In genomic region chr14:102145395-102145794, GRCh38 we compare ENCODE assay signal across 21 cellular contexts.
"Had no signal": no experiment of that assay in that cellular context is flagged by ENCODE, and none has a peak within 500 bp of the region (broad histone marks: within the 10 kb centered on the region; RNA-seq: fewer than 3 reads in every experiment).

No MANE protein-coding gene starts in this region.

- H3K9me3 ChIP-seq: esophagus squamous epithelium, spleen, testis, tibial nerve had no signal

- H3K27ac Mint-ChIP-seq: immature natural killer cell; stimulated activated naive B cell treated with anti-CD40 and anti-IgM and Interleukin-4, amounts not matched to agents 10 μg/mL and 1 μg/mL and 100 μg/mL, for 72 hours had no signal

- H3K27ac ChIP-seq: esophagus squamous epithelium, foreskin keratinocyte, spleen, testis, tibial nerve had no signal

- FAIRE-seq: keratinocyte had no signal

- H3K27me3 ChIP-seq: esophagus squamous epithelium, foreskin keratinocyte, spleen, testis, tibial nerve had no signal

- H3K4me3 Mint-ChIP-seq: stimulated activated naive B cell treated with anti-CD40 and anti-IgM and Interleukin-4, amounts not matched to agents 10 μg/mL and 1 μg/mL and 100 μg/mL, for 72 hours; stimulated activated naive CD8-positive, alpha-beta T cell treated with anti-CD3 and anti-CD28 coated beads, Interleukin-15, amount 100 ng/mL, for 72 hours had no signal

- H3K9me3 Mint-ChIP-seq: immature natural killer cell; naive B cell; nephron; stimulated activated naive B cell treated with anti-CD40 and anti-IgM and Interleukin-4, amounts not matched to agents 10 μg/mL and 1 μg/mL and 100 μg/mL, for 72 hours; stimulated activated naive CD8-positive, alpha-beta T cell treated with anti-CD3 and anti-CD28 coated beads, Interleukin-15, amount 100 ng/mL, for 72 hours had no signal

- H3K36me3 ChIP-seq: tibial nerve had no signal

- ATAC-seq: foreskin keratinocyte; left cardiac atrium; left ventricle myocardium superior; sciatic nerve; stimulated activated naive B cell treated with anti-CD40 and anti-IgM and Interleukin-4, amounts not matched to agents 10 μg/mL and 1 μg/mL and 100 μg/mL, for 72 hours; stimulated activated naive CD8-positive, alpha-beta T cell treated with anti-CD3 and anti-CD28 coated beads, Interleukin-15, amount 100 ng/mL, for 72 hours had no signal

- H3K4me3 ChIP-seq: esophagus squamous epithelium, lung, spleen, testis, tibial nerve had no signal

- H3K27me3 Mint-ChIP-seq: naive B cell; stimulated activated naive B cell treated with anti-CD40 and anti-IgM and Interleukin-4, amounts not matched to agents 10 μg/mL and 1 μg/mL and 100 μg/mL, for 72 hours; stimulated activated naive CD8-positive, alpha-beta T cell treated with anti-CD3 and anti-CD28 coated beads, Interleukin-15, amount 100 ng/mL, for 72 hours had no signal

- H3K36me3 Mint-ChIP-seq: naive B cell had no signal

- DNase-seq: cortex of kidney; esophagus squamous epithelium; foreskin keratinocyte; immature natural killer cell; left cardiac atrium; left ventricle myocardium superior; mesendoderm; naive B cell; occipital lobe; spleen; stimulated activated CD4-positive, alpha-beta T cell treated with anti-CD3 and anti-CD28 coated beads, Interleukin-15, amount 100 ng/mL, for 24 hours; stimulated activated CD4-positive, alpha-beta T cell treated with anti-CD3 and anti-CD28 coated beads, Interleukin-1b, Interleukin-23, amount 100 ng/mL, for 48 hours; stimulated activated CD4-positive, alpha-beta T cell treated with anti-CD3 and anti-CD28 coated beads, Interleukin-4, amount 100 ng/mL, for 24 hours; stimulated activated naive B cell treated with anti-CD40 and anti-IgM and Interleukin-4, amounts not matched to agents 10 μg/mL and 1 μg/mL and 100 μg/mL, for 72 hours; stimulated activated naive CD8-positive, alpha-beta T cell treated with anti-CD3 and anti-CD28 coated beads, Interleukin-15, amount 100 ng/mL, for 72 hours; testis had no signal
